ENCODE assay signal across 12 cellular contexts in the genomic region with DNA sequence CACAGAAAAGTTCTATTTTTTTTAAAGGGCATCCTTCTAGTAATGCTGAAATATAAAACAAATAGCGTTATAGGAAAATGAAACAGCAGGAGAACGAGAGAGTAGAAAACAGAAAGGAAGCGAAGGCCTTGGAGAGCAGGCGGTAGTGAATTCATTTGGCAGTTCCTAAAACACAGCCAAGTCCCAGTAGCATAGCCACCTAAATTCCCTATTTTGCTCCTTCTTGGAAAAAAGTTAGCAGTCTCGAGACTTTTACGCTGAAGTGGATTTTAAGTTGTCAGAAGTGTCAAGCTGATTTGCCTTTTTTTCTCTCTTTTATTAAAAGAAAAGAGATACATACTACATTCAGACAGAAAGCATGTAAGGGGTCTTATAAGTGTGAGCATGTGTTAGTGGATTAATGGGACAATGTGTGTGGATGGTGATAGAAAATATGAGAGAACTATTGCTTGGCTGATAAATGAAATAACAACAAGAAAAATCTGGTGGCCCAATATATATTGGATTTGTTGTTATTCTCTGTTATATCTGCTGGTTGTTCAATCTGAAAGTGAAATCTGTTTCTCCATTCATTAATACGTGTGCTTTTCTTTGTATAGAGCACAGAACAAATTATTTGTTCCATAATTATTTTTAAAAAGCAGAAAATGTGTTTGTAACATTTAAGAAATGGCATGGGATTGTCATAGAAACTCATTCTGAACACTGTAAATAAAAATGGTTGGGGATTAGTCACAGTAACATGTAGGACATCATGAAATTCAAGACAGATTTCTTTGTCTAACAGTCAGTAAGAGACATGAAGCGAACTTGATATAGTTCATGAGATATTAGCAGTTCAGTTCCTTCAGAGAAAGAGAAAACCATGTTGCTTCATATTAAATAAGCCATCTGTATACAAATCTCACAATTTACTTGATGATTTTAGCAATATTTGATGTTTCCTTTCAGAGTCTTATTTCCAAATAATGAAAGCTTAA. TPM values are rescaled to one million over a fixed set of nuclear protein-coding genes. Genes with fewer than 3 reads are reported as not detected.
DNase-seq lines count a peak whose midpoint lies in the region; TF ChIP-seq lines count a peak whose summit lies in the region.
"Had no signal": no experiment of that assay in that cellular context is flagged by ENCODE, and none has a peak within 500 bp of the region (broad histone marks: within the 10 kb centered on the region; RNA-seq: fewer than 3 reads in every experiment).

No MANE protein-coding gene starts in this region.

- intact Hi-C loops in MCF 10A (cut with micrococcal nuclease) (no loop called here), mammary epithelial cell (cut with micrococcal nuclease) (no loop called here), uterus (cut with DNase I; ENCODE audit: low total_unique reads) (no loop called here)

- H3K27me3 ChIP-seq in mammary epithelial cell (ENCODE audit: insufficient read depth, low read length) (no peaks in the 10 kb centered on the region), osteoblast (ENCODE audit: insufficient read depth, low read length) (no peaks in the 10 kb centered on the region), uterus (no peaks in the 10 kb centered on the region)
- H3K27me3 ChIP-seq: pancreas had no signal

- in situ Hi-C loops in mammary epithelial cell (cut with MboI; ENCODE audit: low sequenced_read_pairs in 2 of 2): no loop called here

- H2AFZ ChIP-seq in mammary epithelial cell (ENCODE audit: low read depth, low read length) (no peak overlapping the region), osteoblast (ENCODE audit: low read length) (peak overlapping the region; percentile 40)

- no peaks in the 10 kb centered on the region for H3K27me3 Mint-ChIP-seq in MCF 10A (ENCODE audit: insufficient read depth, unreplicated experiment)
- H3K27me3 Mint-ChIP-seq in activated CD4-positive, alpha-beta T cell treated with anti-CD3 and anti-CD28 coated beads, Interleukin-2, amount 10 ng/mL, durations not matched to agents 7 days and 5 days: peaks cover 3% of the 10 kb centered on the region

- dilution Hi-C loops in mammary epithelial cell (cut with HindIII; ENCODE audit: low sequenced_read_pairs): no loop called here

- DNase-seq in MCF 10A (ENCODE audit: unreplicated experiment): no peak
- no peak for DNase-seq in mammary epithelial cell
- peak; percentile 72 for DNase-seq in fibroblast of gingiva (ENCODE audit: low read depth)
- DNase-seq in osteoblast (ENCODE audit: insufficient read length, low spot score, missing footprints): no peak
- DNase-seq in uterus: no peak
- no peak for DNase-seq in NCI-H226
- no peak for DNase-seq in NCI-H1092 treated with DMSO at 0.1 percent for 48 hours (lab: John Stamatoyannopoulos, UW)
- DNase-seq in activated CD4-positive, alpha-beta T cell treated with anti-CD3 and anti-CD28 coated beads, Interleukin-2, amount 10 ng/mL, durations not matched to agents 7 days and 5 days: no peak
- DNase-seq: DMS 273 treated with DMSO at 0.1 percent for 48 hours, NCI-H2081, pancreas had no signal

- H3K4me3 ChIP-seq in mammary epithelial cell (replicated peaks in 1 of 3; ENCODE audit: insufficient read depth in 1 of 3, low read depth in 2 of 3, low read length in 3 of 3) (no peak overlapping the region), osteoblast (ENCODE audit: insufficient read depth, low read length) (peak overlapping the region; percentile 20), uterus (no peak overlapping the region)
- H3K4me3 ChIP-seq: pancreas had no signal

- peaks cover 4% of the 10 kb centered on the region for H3K4me1 ChIP-seq in mammary epithelial cell (ENCODE audit: insufficient read depth, low read length)
- H3K4me1 ChIP-seq in osteoblast (ENCODE audit: insufficient read depth, low read length): peaks cover 5% of the 10 kb centered on the region
- H3K4me1 ChIP-seq in uterus: peaks cover 0 to 5% of the 10 kb centered on the region in 2 donors

- no peaks in the 10 kb centered on the region for H3K9me3 Mint-ChIP-seq in MCF 10A (ENCODE audit: unreplicated experiment)
- H3K9me3 Mint-ChIP-seq in activated CD4-positive, alpha-beta T cell treated with anti-CD3 and anti-CD28 coated beads, Interleukin-2, amount 10 ng/mL, durations not matched to agents 7 days and 5 days: no peaks in the 10 kb centered on the region

- H4K20me1 ChIP-seq in mammary epithelial cell (ENCODE audit: insufficient read depth, low read length) (no peaks in the 10 kb centered on the region), osteoblast (ENCODE audit: insufficient read depth, low read length) (no peaks in the 10 kb centered on the region)

- peaks cover 32% of the 10 kb centered on the region for H3K4me1 Mint-ChIP-seq in MCF 10A (ENCODE audit: insufficient read depth, unreplicated experiment)
- H3K4me1 Mint-ChIP-seq in activated CD4-positive, alpha-beta T cell treated with anti-CD3 and anti-CD28 coated beads, Interleukin-2, amount 10 ng/mL, durations not matched to agents 7 days and 5 days: no peaks in the 10 kb centered on the region

- no peak overlapping the region for H3K4me2 ChIP-seq in mammary epithelial cell (ENCODE audit: insufficient read depth, low read depth, low read length)
- H3K4me2 ChIP-seq in osteoblast (ENCODE audit: insufficient read depth, low read length): peak overlapping the region; percentile 55
- H3K4me2 ChIP-seq: KMS-11 had no signal

- H3K36me3 ChIP-seq in mammary epithelial cell (ENCODE audit: insufficient read depth, low read length) (no peaks in the 10 kb centered on the region), osteoblast (ENCODE audit: insufficient read depth, low read length) (no peaks in the 10 kb centered on the region), uterus (no peaks in the 10 kb centered on the region)
- H3K36me3 ChIP-seq: pancreas had no signal

- no peak for TF ChIP-seq POLR2A in uterus (IDR thresholded peaks at IDR 0.05)

- no peak overlapping the region for H3K9ac ChIP-seq in mammary epithelial cell (ENCODE audit: insufficient read depth, low read length)
- H3K9ac ChIP-seq: KMS-11 had no signal

- CTCF ChIA-PET in MCF 10A (lab: Yijun Ruan, JAX) (interaction anchor here (0.7 to 1.1 kb wide), 3 partner anchors 17 to 1319 kb away, joined by 3 read pairs; no protein-coding TSS in a partner anchor), mammary epithelial cell (lab: Charles Lee; ENCODE audit: low non-redundant PET) (no interaction called here)
- CTCF ChIA-PET in activated CD4-positive, alpha-beta T cell treated with anti-CD3 and anti-CD28 coated beads, Interleukin-2, amount 10 ng/mL, durations not matched to agents 7 days and 5 days (lab: Charles Lee): no interaction called here

- WGBS in mammary epithelial cell (ENCODE audit: low coverage, missing lambda C conversion rate): 98% methylated on average over 8 of the region's 8 CpGs

- H3K36me3 Mint-ChIP-seq in MCF 10A (ENCODE audit: insufficient read depth, unreplicated experiment): no peaks in the 10 kb centered on the region
- no peaks in the 10 kb centered on the region for H3K36me3 Mint-ChIP-seq in activated CD4-positive, alpha-beta T cell treated with anti-CD3 and anti-CD28 coated beads, Interleukin-2, amount 10 ng/mL, durations not matched to agents 7 days and 5 days (ENCODE audit: low read depth)

- TF ChIP-seq CTCF in MCF 10A (IDR thresholded peaks at IDR 0.05; ENCODE audit: unreplicated experiment): no peak
- no peak for TF ChIP-seq CTCF in mammary epithelial cell (conservative IDR thresholded peaks at IDR 0.05 in 1 of 2, IDR thresholded peaks at IDR 0.05 in 1 of 2; ENCODE audit: extremely low read depth in 1 of 2, insufficient read depth in 1 of 2, low read depth in 1 of 2, low read length in 2 of 2)
- no peak for TF ChIP-seq CTCF in osteoblast (IDR thresholded peaks at IDR 0.05; ENCODE audit: extremely low read depth, low read depth, low read length)
- TF ChIP-seq CTCF in uterus (IDR thresholded peaks at IDR 0.05): no peak

- H3K9me3 ChIP-seq in mammary epithelial cell (replicated peaks; ENCODE audit: insufficient read depth, low read length) (no peaks in the 10 kb centered on the region), osteoblast (ENCODE audit: low read depth, low read length) (no peaks in the 10 kb centered on the region), uterus (no peaks in the 10 kb centered on the region)
- H3K9me3 ChIP-seq: pancreas had no signal

- H3K4me3 Mint-ChIP-seq in MCF 10A (ENCODE audit: unreplicated experiment): no peak overlapping the region
- H3K4me3 Mint-ChIP-seq in activated CD4-positive, alpha-beta T cell treated with anti-CD3 and anti-CD28 coated beads, Interleukin-2, amount 10 ng/mL, durations not matched to agents 7 days and 5 days: no peak overlapping the region

- POLR2A ChIA-PET in MCF 10A (lab: Yijun Ruan, JAX): interaction anchor here (0.7 to 2.5 kb wide), 5 partner anchors 10 to 791 kb away, joined by 3 to 8 read pairs (median 3); partner anchors contain the start of gene NFIA
- POLR2A ChIA-PET in activated CD4-positive, alpha-beta T cell treated with anti-CD3 and anti-CD28 coated beads, Interleukin-2, amount 10 ng/mL, durations not matched to agents 7 days and 5 days (lab: Charles Lee): no interaction called here

- no TSS peak for BruUV-seq in MCF 10A (replicated peaks; lab: Mats Ljungman, UMichigan)
- no TSS peak for BruUV-seq in mammary epithelial cell (replicated peaks; lab: Mats Ljungman, UMichigan)

- H3K27ac ChIP-seq in mammary epithelial cell (ENCODE audit: insufficient read depth, low read depth, low read length) (no peak overlapping the region), osteoblast (ENCODE audit: low read depth, low read length) (peak overlapping the region; percentile 30), uterus (peak overlapping the region; percentile 38 to 39)
- H3K27ac ChIP-seq: KMS-11 had no signal

- H3K79me2 ChIP-seq in mammary epithelial cell (ENCODE audit: insufficient read depth, low read length) (peaks cover 53% of the 10 kb centered on the region), osteoblast (ENCODE audit: insufficient read depth, low read length) (peaks cover 2% of the 10 kb centered on the region)

- peak overlapping the region; percentile 54 for H3K27ac Mint-ChIP-seq in MCF 10A (ENCODE audit: low read depth, unreplicated experiment)
- no peak overlapping the region for H3K27ac Mint-ChIP-seq in activated CD4-positive, alpha-beta T cell treated with anti-CD3 and anti-CD28 coated beads, Interleukin-2, amount 10 ng/mL, durations not matched to agents 7 days and 5 days

RNA-seq across cellular contexts. Expression of gene NFIA, which starts 19.4 kb away (rescaled TPM):
- total RNA-seq in MCF 10A (2022) (47.4 and 54.8 TPM in 2 replicates), mammary epithelial cell (10 to 100 TPM in 1 of 2 donors, 1 to 10 TPM in 1; 8.7 to 33.2 TPM), osteoblast (7.2 and 8.0 TPM in 2 replicates), uterus (100 to 1,000 TPM in 1 of 4 donors, 10 to 100 TPM in 3; 49.2 to 116 (median 64.9) TPM)
- polyA plus RNA-seq in mammary epithelial cell: 27.8 TPM
- polyA minus RNA-seq in mammary epithelial cell: 49.5 TPM
- total RNA-seq in activated CD4-positive, alpha-beta T cell treated with anti-CD3 and anti-CD28 coated beads, Interleukin-2, amount 10 ng/mL, durations not matched to agents 7 days and 5 days: 1 to 10 TPM in 1 of 2 experiments, under 1 TPM in 1; 0.97 to 1.6 TPM
